ENCODE assay signal across 8 cellular contexts in genomic region chr17:12180644-12181261, GRCh38.
DNase-seq lines count a peak whose midpoint lies in the region; ATAC-seq lines count a peak whose summit lies in the region.

No MANE protein-coding gene starts in this region.

- peak; percentile 14 to 16 for DNase-seq in activated T-cell treated with anti-CD3 and anti-CD28 coated beads, Interleukin-2, amount 50 U/mL, for 72 hours
- no peak for DNase-seq in activated T-cell treated with anti-CD3 and anti-CD28 coated beads, Interleukin-2, amount 50 U/mL, for 4 hours
- DNase-seq in MG63 (peak; percentile 8), left cardiac atrium (no peak), skeletal muscle cell (ENCODE audit: low read depth) (peak; percentile 11)
- peak; percentile 7 to 9 for DNase-seq in activated CD4-positive, alpha-beta T cell treated with anti-CD3 and anti-CD28 coated beads, Interleukin-2, amount 50 U/mL, for 48 hours

- no peaks in the 10 kb centered on the region for H3K27me3 Mint-ChIP-seq in activated T-cell treated with anti-CD3 and anti-CD28 coated beads, Interleukin-2, amount 50 U/mL, for 72 hours (ENCODE audit: low read depth)
- no peaks in the 10 kb centered on the region for H3K27me3 Mint-ChIP-seq in activated T-cell treated with anti-CD3 and anti-CD28 coated beads, Interleukin-2, amount 50 U/mL, for 4 hours (ENCODE audit: low read depth)

- no peak overlapping the region for H3K4me3 Mint-ChIP-seq in activated T-cell treated with anti-CD3 and anti-CD28 coated beads, Interleukin-2, amount 50 U/mL, for 72 hours
- H3K4me3 Mint-ChIP-seq in activated T-cell treated with anti-CD3 and anti-CD28 coated beads, Interleukin-2, amount 50 U/mL, for 4 hours: no peak overlapping the region

- H3K9me3 ChIP-seq in MG63: no peaks in the 10 kb centered on the region

- no peak overlapping the region for H3K27ac Mint-ChIP-seq in activated T-cell treated with anti-CD3 and anti-CD28 coated beads, Interleukin-2, amount 50 U/mL, for 72 hours

- H3K4me1 Mint-ChIP-seq in activated T-cell treated with anti-CD3 and anti-CD28 coated beads, Interleukin-2, amount 50 U/mL, for 72 hours (ENCODE audit: low read depth): no peaks in the 10 kb centered on the region
- H3K4me1 Mint-ChIP-seq in activated T-cell treated with anti-CD3 and anti-CD28 coated beads, Interleukin-2, amount 50 U/mL, for 4 hours (ENCODE audit: low read depth): no peaks in the 10 kb centered on the region

- no peaks in the 10 kb centered on the region for H3K36me3 ChIP-seq in MG63

- no peak for ATAC-seq in activated T-cell treated with anti-CD3 and anti-CD28 coated beads, Interleukin-2, amount 50 U/mL, for 72 hours (replicated peaks in 1 of 2)
- no peak for ATAC-seq in activated T-cell treated with anti-CD3 and anti-CD28 coated beads, Interleukin-2, amount 50 U/mL, for 4 hours
- ATAC-seq in left cardiac atrium: peak; percentile 72 to 74
- no peak for ATAC-seq in HG03457 (IDR thresholded peaks at IDR 0.05; ENCODE audit: unreplicated experiment)
- no peak for ATAC-seq in GM21723 (IDR thresholded peaks at IDR 0.05; ENCODE audit: unreplicated experiment)

- intact Hi-C loops in left cardiac atrium (cut with DNase I): loop anchor here (2.0 to 10.0 kb wide), 3 partner anchors 486 to 824 kb away; no protein-coding TSS in a partner anchor

- no peaks in the 10 kb centered on the region for H3K9me3 Mint-ChIP-seq in activated T-cell treated with anti-CD3 and anti-CD28 coated beads, Interleukin-2, amount 50 U/mL, for 72 hours
- H3K9me3 Mint-ChIP-seq in activated T-cell treated with anti-CD3 and anti-CD28 coated beads, Interleukin-2, amount 50 U/mL, for 4 hours: no peaks in the 10 kb centered on the region

- H3K36me3 Mint-ChIP-seq in activated T-cell treated with anti-CD3 and anti-CD28 coated beads, Interleukin-2, amount 50 U/mL, for 72 hours (ENCODE audit: insufficient read depth in 2 of 2): no peaks in the 10 kb centered on the region
- H3K36me3 Mint-ChIP-seq in activated T-cell treated with anti-CD3 and anti-CD28 coated beads, Interleukin-2, amount 50 U/mL, for 4 hours (ENCODE audit: insufficient read depth): no peaks in the 10 kb centered on the region

- H3K4me3 ChIP-seq in MG63: no peak overlapping the region
- no peak overlapping the region for H3K4me3 ChIP-seq in skeletal muscle cell (ENCODE audit: low read depth, low read length)

- H3K27me3 ChIP-seq in MG63: no peaks in the 10 kb centered on the region

Comparison
In these comparisons a context has a peak if more than half of its experiments do, and no peak if none do; other contexts are left out.
1. DNase-seq: peak in activated T-cell treated with anti-CD3 and anti-CD28 coated beads, Interleukin-2, amount 50 U/mL, for 72 hours (2 of 2), MG63 (single experiment), activated CD4-positive, alpha-beta T cell treated with anti-CD3 and anti-CD28 coated beads, Interleukin-2, amount 50 U/mL, for 48 hours (2 of 2) and skeletal muscle cell (single experiment); none in activated T-cell treated with anti-CD3 and anti-CD28 coated beads, Interleukin-2, amount 50 U/mL, for 4 hours (single experiment) and left cardiac atrium (single experiment).
2. ATAC-seq: peak in left cardiac atrium (2 of 2); none in activated T-cell treated with anti-CD3 and anti-CD28 coated beads, Interleukin-2, amount 50 U/mL, for 72 hours (0 of 2), activated T-cell treated with anti-CD3 and anti-CD28 coated beads, Interleukin-2, amount 50 U/mL, for 4 hours (0 of 2), HG03457 (single experiment) and GM21723 (single experiment).